Comparison of ENCODE assay signal across 8 cellular contexts in the genomic region with DNA sequence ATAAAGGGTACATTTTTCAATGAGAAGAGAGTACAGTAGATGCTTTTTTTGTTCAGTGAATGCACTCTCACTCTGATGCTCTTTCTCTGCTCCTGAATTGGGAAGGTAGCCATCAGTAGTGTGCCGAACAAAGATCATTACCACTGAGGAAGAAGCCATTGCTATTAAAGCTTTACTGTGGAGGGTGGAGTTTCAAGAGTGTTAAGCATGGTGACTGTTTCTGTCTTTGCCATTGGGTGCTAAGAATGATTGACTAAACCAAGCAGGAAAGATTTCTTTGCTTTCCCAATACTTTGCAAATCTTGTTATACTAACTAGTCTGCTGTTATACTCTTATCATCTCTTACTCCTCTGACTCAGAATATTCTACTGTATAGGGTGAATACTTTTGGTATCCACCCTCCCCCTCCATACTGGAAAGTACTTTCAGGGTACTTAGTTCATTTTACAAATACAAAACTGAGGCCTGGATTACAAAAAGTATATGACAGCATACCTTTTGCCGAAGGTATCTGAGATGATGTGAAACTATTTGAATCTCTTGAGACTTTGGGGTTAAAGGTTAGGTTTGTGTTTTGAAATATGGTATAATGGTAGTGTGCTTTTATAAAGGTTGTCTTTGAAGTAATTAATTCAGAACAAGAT. TPM values are rescaled to one million over a fixed set of nuclear protein-coding genes. Genes with fewer than 3 reads are reported as not detected.
DNase-seq lines count a peak whose midpoint lies in the region; ATAC-seq and TF ChIP-seq lines count a peak whose summit lies in the region.

No MANE protein-coding gene starts in this region.

- H3K27me3 ChIP-seq in WERI-Rb-1 (ENCODE audit: insufficient read depth, low read depth, severe bottlenecking), result no peaks in the 10 kb centered on the region
- no peaks in the 10 kb centered on the region for H3K27me3 ChIP-seq in foreskin keratinocyte
- no peaks in the 10 kb centered on the region for H3K27me3 ChIP-seq in rectal smooth muscle tissue (ENCODE audit: control insufficient read depth, insufficient read depth, low read length)

- peak overlapping the region; percentile 98 for H3K27ac ChIP-seq in WERI-Rb-1
- H3K27ac ChIP-seq in foreskin keratinocyte, result peak overlapping the region; percentile 69
- H3K27ac ChIP-seq in rectal smooth muscle tissue (ENCODE audit: low read depth, low read length), result peak overlapping the region; percentile 99

- no peak overlapping the region for H3K9ac ChIP-seq in rectal smooth muscle tissue (ENCODE audit: low read length)

- H3K4me1 ChIP-seq in foreskin keratinocyte (peaks cover 12% of the 10 kb centered on the region), rectal smooth muscle tissue (ENCODE audit: control insufficient read depth, insufficient read depth, low read length) (peaks cover 7% of the 10 kb centered on the region)

- peak; percentile 7 for DNase-seq in NCI-H1436 (lab: John Stamatoyannopoulos, UW)
- DNase-seq in NCI-H1436 treated with DMSO at 0.1 percent for 48 hours (lab: John Stamatoyannopoulos, UW), result no peak
- peak; percentile 67 to 74 for DNase-seq in Kasumi-1 (lab: John Stamatoyannopoulos, UW)
- DNase-seq in WERI-Rb-1, result no peak
- DNase-seq in foreskin keratinocyte, result peak; percentile 60 to 73

- H3K36me3 ChIP-seq in WERI-Rb-1, result peaks cover 12% of the 10 kb centered on the region
- no peaks in the 10 kb centered on the region for H3K36me3 ChIP-seq in rectal smooth muscle tissue (ENCODE audit: control insufficient read depth, insufficient read depth, low read length)

- H3K4me3 ChIP-seq in WERI-Rb-1 (ENCODE audit: low read depth, low read length) (peak overlapping the region; percentile 75), rectal smooth muscle tissue (ENCODE audit: low read length) (peak overlapping the region; percentile 86)

- no peaks in the 10 kb centered on the region for H3K9me3 ChIP-seq in WERI-Rb-1 (ENCODE audit: severe bottlenecking)

- peak; percentile 34 for ATAC-seq in foreskin keratinocyte
- ATAC-seq in HG03469 (IDR thresholded peaks at IDR 0.05; ENCODE audit: unreplicated experiment), result no peak
- ATAC-seq in GM18861 (IDR thresholded peaks at IDR 0.05; ENCODE audit: unreplicated experiment), result no peak

- TF ChIP-seq CTCF in WERI-Rb-1 (IDR thresholded peaks at IDR 0.05; ENCODE audit: low read depth, low read length), result no peak
- TF ChIP-seq CTCF in foreskin keratinocyte (conservative IDR thresholded peaks at IDR 0.05), result no peak

RNA-seq across cellular contexts. Expression of gene RAB11A, which starts 1.7 kb away (rescaled TPM):
- total RNA-seq in foreskin keratinocyte, result 226 and 228 TPM in 2 replicates
- 238 and 246 TPM in 2 replicates for polyA plus RNA-seq in foreskin keratinocyte

Comparison
In these comparisons a context has a peak if more than half of its experiments do, and no peak if none do; other contexts are left out.
1. DNase-seq: peak in NCI-H1436 (single experiment), Kasumi-1 (2 of 2) and foreskin keratinocyte (2 of 2); none in NCI-H1436 treated with DMSO at 0.1 percent for 48 hours (single experiment) and WERI-Rb-1 (single experiment).
2. Peak in every context shown above with its lines, with median percentiles within 50 percentile points of each other: H3K27ac ChIP-seq.